In the genomic region with DNA sequence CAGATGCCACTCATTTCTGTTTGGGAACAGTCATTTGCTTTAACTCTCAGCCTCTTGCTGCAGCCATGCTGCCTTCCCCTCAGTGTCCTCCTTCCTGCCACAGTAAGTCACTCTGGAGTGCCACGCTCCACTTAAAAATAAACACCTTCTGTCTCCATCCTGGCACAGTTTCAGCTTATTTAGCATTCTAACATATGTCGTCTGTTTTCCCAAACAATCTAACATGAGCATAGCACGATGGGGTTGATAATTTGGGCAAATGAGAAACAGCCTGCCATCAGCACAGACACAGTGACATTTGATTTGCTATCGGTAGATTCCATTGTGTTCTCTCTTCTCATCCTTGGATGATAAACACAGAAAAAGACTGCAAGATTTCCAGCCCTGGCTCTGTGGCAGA, we compare ENCODE assay signal across 1 cellular context.
TF ChIP-seq lines count a peak whose summit lies in the region.

No MANE protein-coding gene starts in this region.

TF ChIP-seq in H1, 55 proteins besides CTCF, POLR2A, EP300 and RAD21:
- TF ChIP-seq POU5F1 (IDR thresholded peaks at IDR 0.05; ENCODE audit: low read depth, low read length): no peak
- TF ChIP-seq KDM5A (IDR thresholded peaks at IDR 0.05; ENCODE audit: low read length): no peak
- no peak for TF ChIP-seq PHF8 (conservative IDR thresholded peaks at IDR 0.05; ENCODE audit: low read depth, low read length)
- no peak for TF ChIP-seq BRCA1 (IDR thresholded peaks at IDR 0.05; ENCODE audit: low read depth, low read length)
- TF ChIP-seq MAFK (IDR thresholded peaks at IDR 0.05; ENCODE audit: low read depth, low read length): no peak
- TF ChIP-seq YY1 (IDR thresholded peaks at IDR 0.05; ENCODE audit: low read depth, low read length): no peak
- TF ChIP-seq, protein P1, sequence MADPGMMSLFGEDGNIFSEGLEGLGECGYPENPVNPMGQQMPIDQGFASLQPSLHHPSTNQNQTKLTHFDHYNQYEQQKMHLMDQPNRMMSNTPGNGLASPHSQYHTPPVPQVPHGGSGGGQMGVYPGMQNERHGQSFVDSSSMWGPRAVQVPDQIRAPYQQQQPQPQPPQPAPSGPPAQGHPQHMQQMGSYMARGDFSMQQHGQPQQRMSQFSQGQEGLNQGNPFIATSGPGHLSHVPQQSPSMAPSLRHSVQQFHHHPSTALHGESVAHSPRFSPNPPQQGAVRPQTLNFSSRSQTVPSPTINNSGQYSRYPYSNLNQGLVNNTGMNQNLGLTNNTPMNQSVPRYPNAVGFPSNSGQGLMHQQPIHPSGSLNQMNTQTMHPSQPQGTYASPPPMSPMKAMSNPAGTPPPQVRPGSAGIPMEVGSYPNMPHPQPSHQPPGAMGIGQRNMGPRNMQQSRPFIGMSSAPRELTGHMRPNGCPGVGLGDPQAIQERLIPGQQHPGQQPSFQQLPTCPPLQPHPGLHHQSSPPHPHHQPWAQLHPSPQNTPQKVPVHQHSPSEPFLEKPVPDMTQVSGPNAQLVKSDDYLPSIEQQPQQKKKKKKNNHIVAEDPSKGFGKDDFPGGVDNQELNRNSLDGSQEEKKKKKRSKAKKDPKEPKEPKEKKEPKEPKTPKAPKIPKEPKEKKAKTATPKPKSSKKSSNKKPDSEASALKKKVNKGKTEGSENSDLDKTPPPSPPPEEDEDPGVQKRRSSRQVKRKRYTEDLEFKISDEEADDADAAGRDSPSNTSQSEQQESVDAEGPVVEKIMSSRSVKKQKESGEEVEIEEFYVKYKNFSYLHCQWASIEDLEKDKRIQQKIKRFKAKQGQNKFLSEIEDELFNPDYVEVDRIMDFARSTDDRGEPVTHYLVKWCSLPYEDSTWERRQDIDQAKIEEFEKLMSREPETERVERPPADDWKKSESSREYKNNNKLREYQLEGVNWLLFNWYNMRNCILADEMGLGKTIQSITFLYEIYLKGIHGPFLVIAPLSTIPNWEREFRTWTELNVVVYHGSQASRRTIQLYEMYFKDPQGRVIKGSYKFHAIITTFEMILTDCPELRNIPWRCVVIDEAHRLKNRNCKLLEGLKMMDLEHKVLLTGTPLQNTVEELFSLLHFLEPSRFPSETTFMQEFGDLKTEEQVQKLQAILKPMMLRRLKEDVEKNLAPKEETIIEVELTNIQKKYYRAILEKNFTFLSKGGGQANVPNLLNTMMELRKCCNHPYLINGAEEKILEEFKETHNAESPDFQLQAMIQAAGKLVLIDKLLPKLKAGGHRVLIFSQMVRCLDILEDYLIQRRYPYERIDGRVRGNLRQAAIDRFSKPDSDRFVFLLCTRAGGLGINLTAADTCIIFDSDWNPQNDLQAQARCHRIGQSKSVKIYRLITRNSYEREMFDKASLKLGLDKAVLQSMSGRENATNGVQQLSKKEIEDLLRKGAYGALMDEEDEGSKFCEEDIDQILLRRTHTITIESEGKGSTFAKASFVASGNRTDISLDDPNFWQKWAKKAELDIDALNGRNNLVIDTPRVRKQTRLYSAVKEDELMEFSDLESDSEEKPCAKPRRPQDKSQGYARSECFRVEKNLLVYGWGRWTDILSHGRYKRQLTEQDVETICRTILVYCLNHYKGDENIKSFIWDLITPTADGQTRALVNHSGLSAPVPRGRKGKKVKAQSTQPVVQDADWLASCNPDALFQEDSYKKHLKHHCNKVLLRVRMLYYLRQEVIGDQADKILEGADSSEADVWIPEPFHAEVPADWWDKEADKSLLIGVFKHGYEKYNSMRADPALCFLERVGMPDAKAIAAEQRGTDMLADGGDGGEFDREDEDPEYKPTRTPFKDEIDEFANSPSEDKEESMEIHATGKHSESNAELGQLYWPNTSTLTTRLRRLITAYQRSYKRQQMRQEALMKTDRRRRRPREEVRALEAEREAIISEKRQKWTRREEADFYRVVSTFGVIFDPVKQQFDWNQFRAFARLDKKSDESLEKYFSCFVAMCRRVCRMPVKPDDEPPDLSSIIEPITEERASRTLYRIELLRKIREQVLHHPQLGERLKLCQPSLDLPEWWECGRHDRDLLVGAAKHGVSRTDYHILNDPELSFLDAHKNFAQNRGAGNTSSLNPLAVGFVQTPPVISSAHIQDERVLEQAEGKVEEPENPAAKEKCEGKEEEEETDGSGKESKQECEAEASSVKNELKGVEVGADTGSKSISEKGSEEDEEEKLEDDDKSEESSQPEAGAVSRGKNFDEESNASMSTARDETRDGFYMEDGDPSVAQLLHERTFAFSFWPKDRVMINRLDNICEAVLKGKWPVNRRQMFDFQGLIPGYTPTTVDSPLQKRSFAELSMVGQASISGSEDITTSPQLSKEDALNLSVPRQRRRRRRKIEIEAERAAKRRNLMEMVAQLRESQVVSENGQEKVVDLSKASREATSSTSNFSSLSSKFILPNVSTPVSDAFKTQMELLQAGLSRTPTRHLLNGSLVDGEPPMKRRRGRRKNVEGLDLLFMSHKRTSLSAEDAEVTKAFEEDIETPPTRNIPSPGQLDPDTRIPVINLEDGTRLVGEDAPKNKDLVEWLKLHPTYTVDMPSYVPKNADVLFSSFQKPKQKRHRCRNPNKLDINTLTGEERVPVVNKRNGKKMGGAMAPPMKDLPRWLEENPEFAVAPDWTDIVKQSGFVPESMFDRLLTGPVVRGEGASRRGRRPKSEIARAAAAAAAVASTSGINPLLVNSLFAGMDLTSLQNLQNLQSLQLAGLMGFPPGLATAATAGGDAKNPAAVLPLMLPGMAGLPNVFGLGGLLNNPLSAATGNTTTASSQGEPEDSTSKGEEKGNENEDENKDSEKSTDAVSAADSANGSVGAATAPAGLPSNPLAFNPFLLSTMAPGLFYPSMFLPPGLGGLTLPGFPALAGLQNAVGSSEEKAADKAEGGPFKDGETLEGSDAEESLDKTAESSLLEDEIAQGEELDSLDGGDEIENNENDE (IDR thresholded peaks at IDR 0.05; ENCODE audit: insufficient replicate concordance, low read length): no peak
- no peak for TF ChIP-seq GABPA (IDR thresholded peaks at IDR 0.05; ENCODE audit: borderline replicate concordance, insufficient read depth, low read length)
- TF ChIP-seq CHD1 (IDR thresholded peaks at IDR 0.05; ENCODE audit: low read depth, low read length): no peak
- TF ChIP-seq SRF (IDR thresholded peaks at IDR 0.05; ENCODE audit: low read depth, low read length): no peak
- no peak for TF ChIP-seq FOSL1 (IDR thresholded peaks at IDR 0.05; ENCODE audit: insufficient read depth, low read depth, low read length)
- no peak for TF ChIP-seq ASH2L (IDR thresholded peaks at IDR 0.05; ENCODE audit: low read length)
- TF ChIP-seq RFX5 (IDR thresholded peaks at IDR 0.05; ENCODE audit: borderline replicate concordance, low read depth, low read length): no peak
- TF ChIP-seq CTBP2 (IDR thresholded peaks at IDR 0.05; ENCODE audit: borderline replicate concordance, insufficient read depth, insufficient read length, low read length): no peak
- no peak for TF ChIP-seq CBX5 (IDR thresholded peaks at IDR 0.05; ENCODE audit: low read depth, low read length)
- no peak for TF ChIP-seq TAF7 (optimal IDR thresholded peaks at IDR 0.05; ENCODE audit: borderline replicate concordance, low read depth, low read length)
TF ChIP-seq in H1: peak in this region for 0.
